In genomic region chr2:61065706-61066688, GRCh38 we compare ENCODE assay signal across 1 cellular context.
A peak's percentile ranks its signal among the peaks of the same experiment; 100 is the strongest.
TF ChIP-seq lines count a peak whose summit lies in the region.

Gene SANBR, plus strand, starts transcription at chr2:61065871. Its CDS starts 4,480 bp downstream, at chr2:61070351.

TF ChIP-seq in HepG2, 621 proteins besides CTCF, POLR2A, EP300 and RAD21 (continued from another document and continues in another):
- TF ChIP-seq NFAT5 (CRISPR knock-in tag; IDR thresholded peaks at IDR 0.05) (no peak; the same call in 1 of the 2 replicates), ZNF777 (CRISPR knock-in tag; IDR thresholded peaks at IDR 0.05) (peak; percentile 71), ATM (IDR thresholded peaks at IDR 0.05; ENCODE audit: borderline replicate concordance) (no peak), GFI1 (CRISPR knock-in tag; IDR thresholded peaks at IDR 0.05; ENCODE audit: borderline replicate concordance) (peak; percentile 24; the same call in 1 of the 2 replicates), ZBTB1 (CRISPR knock-in tag; IDR thresholded peaks at IDR 0.05; ENCODE audit: borderline replicate concordance) (peak; percentile 21; the same call in 1 of the 2 replicates), ZNF782 (CRISPR knock-in tag; IDR thresholded peaks at IDR 0.05; ENCODE audit: borderline replicate concordance) (no peak; the same call in 1 of the 2 replicates), MYNN (CRISPR knock-in tag; IDR thresholded peaks at IDR 0.05; ENCODE audit: low read depth) (no peak), CENPT (CRISPR knock-in tag; IDR thresholded peaks at IDR 0.05; ENCODE audit: low read depth) (no peak), ZSCAN31 (CRISPR knock-in tag; IDR thresholded peaks at IDR 0.05; ENCODE audit: low read depth) (peak; percentile 77), ONECUT2 (CRISPR knock-in tag; IDR thresholded peaks at IDR 0.05) (no peak), TOE1 (CRISPR knock-in tag; IDR thresholded peaks at IDR 0.05) (no peak), ZFX (CRISPR knock-in tag; IDR thresholded peaks at IDR 0.05; ENCODE audit: low read depth) (peak; percentile 88), IKZF4 (CRISPR knock-in tag; IDR thresholded peaks at IDR 0.05; ENCODE audit: borderline replicate concordance, low read depth, not compliant biosample characterization) (peak; percentile 27), TMF1 (CRISPR knock-in tag; IDR thresholded peaks at IDR 0.05; ENCODE audit: low read depth) (peak; percentile 70; the same call in 1 of the 2 replicates), ZNF260 (CRISPR knock-in tag; IDR thresholded peaks at IDR 0.05; ENCODE audit: borderline replicate concordance, low read depth) (no peak), MIER2 (CRISPR knock-in tag; IDR thresholded peaks at IDR 0.05) (no peak), ARID4A (CRISPR knock-in tag; IDR thresholded peaks at IDR 0.05; ENCODE audit: borderline replicate concordance) (peak; percentile 97), ZNF263 (CRISPR knock-in tag; IDR thresholded peaks at IDR 0.05) (0 out of 2 replicates have a peak, but pooled peaks have one; percentile 48), ZNF292 (CRISPR knock-in tag; IDR thresholded peaks at IDR 0.05; ENCODE audit: borderline replicate concordance, low read depth) (peak; percentile 59; the same call in 1 of the 2 replicates), ZNF124 (CRISPR knock-in tag; IDR thresholded peaks at IDR 0.05) (no peak), ATF2 (CRISPR knock-in tag; IDR thresholded peaks at IDR 0.05) (no peak; the same call in 1 of the 2 replicates), ZNF280B (CRISPR knock-in tag; IDR thresholded peaks at IDR 0.05; ENCODE audit: borderline replicate concordance) (peak; percentile 11; the same call in 1 of the 2 replicates), PHF21A (CRISPR knock-in tag; IDR thresholded peaks at IDR 0.05) (peak; percentile 84), SOX6 (IDR thresholded peaks at IDR 0.05) (no peak), SOX6 (CRISPR knock-in tag; IDR thresholded peaks at IDR 0.05) (no peak), THAP9 (CRISPR knock-in tag; IDR thresholded peaks at IDR 0.05; ENCODE audit: borderline replicate concordance) (no peak), TAF1 (CRISPR knock-in tag; IDR thresholded peaks at IDR 0.05) (peak; percentile 68), ZNF20 (CRISPR knock-in tag; IDR thresholded peaks at IDR 0.05) (no peak), ZSCAN29 (CRISPR knock-in tag; conservative IDR thresholded peaks at IDR 0.05) (no peak), RARA (CRISPR knock-in tag; IDR thresholded peaks at IDR 0.05) (peak; percentile 48; the same call in 1 of the 2 replicates), ZNF276 (CRISPR knock-in tag; IDR thresholded peaks at IDR 0.05; ENCODE audit: low read depth) (peak; percentile 53; the same call in 1 of the 2 replicates), SMARCC2 (IDR thresholded peaks at IDR 0.05) (no peak), ZFP37 (CRISPR knock-in tag; IDR thresholded peaks at IDR 0.05; ENCODE audit: borderline replicate concordance) (0 out of 2 replicates have a peak, but pooled peaks have one; percentile 62), ZNF224 (CRISPR knock-in tag; IDR thresholded peaks at IDR 0.05) (no peak), IRF9 (CRISPR knock-in tag; IDR thresholded peaks at IDR 0.05; ENCODE audit: borderline replicate concordance) (peak; percentile 83; the same call in 1 of the 2 replicates), ATAD3A (CRISPR knock-in tag; IDR thresholded peaks at IDR 0.05) (no peak), YEATS2 (CRISPR knock-in tag; IDR thresholded peaks at IDR 0.05; ENCODE audit: borderline replicate concordance) (no peak), FOXO1 (CRISPR knock-in tag; IDR thresholded peaks at IDR 0.05) (no peak), DR1 (CRISPR knock-in tag; IDR thresholded peaks at IDR 0.05) (peak; percentile 48; the same call in 1 of the 2 replicates), ZNF772 (CRISPR knock-in tag; IDR thresholded peaks at IDR 0.05) (0 out of 2 replicates have a peak, but pooled peaks have one; percentile 17), ETS1 (CRISPR knock-in tag; IDR thresholded peaks at IDR 0.05) (no peak), CC2D1A (CRISPR knock-in tag; IDR thresholded peaks at IDR 0.05) (0 out of 2 replicates have a peak, but pooled peaks have one; percentile 33), KDM6A (CRISPR knock-in tag; IDR thresholded peaks at IDR 0.05; ENCODE audit: low read depth) (no peak), ZNF674 (CRISPR knock-in tag; IDR thresholded peaks at IDR 0.05; ENCODE audit: low read depth) (peak; percentile 94), RXRB (CRISPR knock-in tag; IDR thresholded peaks at IDR 0.05; ENCODE audit: borderline replicate concordance) (peak; percentile 56), ZNF343 (CRISPR knock-in tag; IDR thresholded peaks at IDR 0.05) (no peak)
